In genomic region chr11:58928691-58929090, GRCh38 we compare ENCODE assay signal across 1 cellular context.
TF ChIP-seq lines count a peak whose summit lies in the region.

No MANE protein-coding gene starts in this region.

TF ChIP-seq in H1, 55 proteins besides CTCF, POLR2A, EP300 and RAD21 (continued from another document):
- no peak for TF ChIP-seq KDM4A (IDR thresholded peaks at IDR 0.05; ENCODE audit: low read depth, low read length, severe bottlenecking)
- TF ChIP-seq ATF3 (IDR thresholded peaks at IDR 0.05; ENCODE audit: insufficient read depth, low read depth, low read length) = no peak
- no peak for TF ChIP-seq CBX5 (IDR thresholded peaks at IDR 0.05; ENCODE audit: low read depth, low read length)
- TF ChIP-seq PHF8 (conservative IDR thresholded peaks at IDR 0.05; ENCODE audit: low read depth, low read length) = no peak
- no peak for TF ChIP-seq TEAD4 (IDR thresholded peaks at IDR 0.05; ENCODE audit: low read depth, low read length)
- TF ChIP-seq RXRA (IDR thresholded peaks at IDR 0.05; ENCODE audit: insufficient read depth, low read depth, low read length) = no peak
